18 cellular contexts compared by ENCODE assay signal in the genomic region with DNA sequence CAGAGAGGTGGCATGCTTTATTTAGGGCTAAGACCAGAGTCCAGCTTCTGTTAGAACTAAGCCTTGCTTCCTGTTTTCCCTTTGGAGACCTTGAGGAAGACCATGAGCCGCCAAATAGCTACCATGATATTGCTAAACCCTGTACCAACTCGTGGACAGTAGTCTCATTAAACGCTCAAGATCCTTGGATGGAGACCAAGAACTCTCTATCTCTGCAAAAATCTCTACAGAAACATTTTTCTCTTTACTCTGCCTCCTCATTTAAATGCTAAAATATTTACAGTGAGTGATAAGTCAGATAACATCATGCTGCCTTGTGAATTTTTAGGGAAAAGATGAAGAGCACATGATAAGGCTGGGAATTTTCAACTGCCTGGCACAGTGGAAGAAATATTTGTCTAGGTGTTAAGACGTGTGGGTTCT.
DNase-seq lines count a peak whose midpoint lies in the region; ATAC-seq and TF ChIP-seq lines count a peak whose summit lies in the region.
"Had no signal": no experiment of that assay in that cellular context is flagged by ENCODE, and none has a peak within 500 bp of the region (broad histone marks: within the 10 kb centered on the region; RNA-seq: fewer than 3 reads in every experiment).

No MANE protein-coding gene starts in this region.

- TF ChIP-seq CTCF in mammary epithelial cell (conservative IDR thresholded peaks at IDR 0.05 in 1 of 2, IDR thresholded peaks at IDR 0.05 in 1 of 2; ENCODE audit: extremely low read depth in 1 of 2, insufficient read depth in 1 of 2, low read depth in 1 of 2, low read length in 2 of 2) (no peak), GM23338 (conservative IDR thresholded peaks at IDR 0.05; ENCODE audit: low read depth in 2 of 2) (no peak)

- in situ Hi-C loops in mammary epithelial cell (cut with MboI; ENCODE audit: low sequenced_read_pairs in 2 of 2), result no loop called here

- H3K79me2 ChIP-seq in mammary epithelial cell (ENCODE audit: insufficient read depth, low read length) (peaks cover 2% of the 10 kb centered on the region), GM23338 (replicated peaks; ENCODE audit: insufficient read depth) (no peaks in the 10 kb centered on the region)

- peaks cover 28% of the 10 kb centered on the region for H3K4me1 Mint-ChIP-seq in GM23338

- H3K27ac Mint-ChIP-seq in GM23338, result no peak overlapping the region
- H3K27ac Mint-ChIP-seq: activated naive CD8-positive, alpha-beta T cell treated with anti-CD3 and anti-CD28 coated beads, Interleukin-2, amount 50 U/mL, for 24 hours had no signal

- DNase-seq in EH (ENCODE audit: low read depth) (peak; percentile 97), MV-4-11 (lab: John Stamatoyannopoulos, UW) (peak; percentile 46), mammary epithelial cell (peak; percentile 28), GM23338 (ENCODE audit: low spot score) (no peak), amniotic stem cell (lab: John Stamatoyannopoulos, UW) (no peak)
- DNase-seq: activated CD8-positive, alpha-beta memory T cell treated with anti-CD3 and anti-CD28 coated beads, Interleukin-2, amount 50 U/mL, for 48 hours; activated naive CD8-positive, alpha-beta T cell treated with anti-CD3 and anti-CD28 coated beads, Interleukin-2, amount 50 U/mL, for 24 hours; CD8-positive, alpha-beta memory T cell; cortex of kidney; hippocampal formation; left cardiac atrium; NCI-H146; Peyer's patch had no signal

- no peaks in the 10 kb centered on the region for H3K36me3 Mint-ChIP-seq in GM23338 (ENCODE audit: low read depth)

- H3K36me3 ChIP-seq in mammary epithelial cell (ENCODE audit: insufficient read depth, low read length) (no peaks in the 10 kb centered on the region), skeletal muscle satellite cell (ENCODE audit: insufficient read depth, low read length) (no peaks in the 10 kb centered on the region), GM23338 (ENCODE audit: insufficient read depth) (no peaks in the 10 kb centered on the region)
- H3K36me3 ChIP-seq: esophagus muscularis mucosa, Peyer's patch, thoracic aorta had no signal

- CTCF ChIA-PET in mammary epithelial cell (lab: Charles Lee; ENCODE audit: low non-redundant PET), result no interaction called here

- no peaks in the 10 kb centered on the region for H3K27me3 Mint-ChIP-seq in GM23338 (ENCODE audit: insufficient read depth, low read depth, poor library complexity)
- H3K27me3 Mint-ChIP-seq: activated naive CD8-positive, alpha-beta T cell treated with anti-CD3 and anti-CD28 coated beads, Interleukin-2, amount 50 U/mL, for 24 hours; CD8-positive, alpha-beta memory T cell; IgD-negative memory B cell had no signal

- no peaks in the 10 kb centered on the region for H3F3A ChIP-seq in GM23338 (replicated peaks; ENCODE audit: low read depth)

- BruUV-seq in mammary epithelial cell (replicated peaks; lab: Mats Ljungman, UMichigan), result no TSS peak

- no peaks in the 10 kb centered on the region for H4K20me1 ChIP-seq in mammary epithelial cell (ENCODE audit: insufficient read depth, low read length)
- no peaks in the 10 kb centered on the region for H4K20me1 ChIP-seq in GM23338 (replicated peaks; ENCODE audit: insufficient read depth)

- no peak overlapping the region for H3K27ac ChIP-seq in mammary epithelial cell (ENCODE audit: insufficient read depth, low read depth, low read length)
- no peak overlapping the region for H3K27ac ChIP-seq in GM23338 (ENCODE audit: low read depth)
- H3K27ac ChIP-seq: esophagus muscularis mucosa, Peyer's patch, thoracic aorta had no signal

- H3K27me3 ChIP-seq in mammary epithelial cell (ENCODE audit: insufficient read depth, low read length) (no peaks in the 10 kb centered on the region), skeletal muscle satellite cell (ENCODE audit: control insufficient read depth, insufficient read depth, low read length) (no peaks in the 10 kb centered on the region), GM23338 (ENCODE audit: insufficient read depth) (no peaks in the 10 kb centered on the region)
- H3K27me3 ChIP-seq: esophagus muscularis mucosa, Peyer's patch had no signal

- H3K4me3 ChIP-seq in mammary epithelial cell (replicated peaks in 1 of 3; ENCODE audit: insufficient read depth in 1 of 3, low read depth in 2 of 3, low read length in 3 of 3) (no peak overlapping the region), skeletal muscle satellite cell (ENCODE audit: low read length) (no peak overlapping the region), GM23338 (no peak overlapping the region)
- H3K4me3 ChIP-seq: esophagus muscularis mucosa, Peyer's patch, thoracic aorta had no signal

- peaks cover 20% of the 10 kb centered on the region for H3K4me1 ChIP-seq in mammary epithelial cell (ENCODE audit: insufficient read depth, low read length)
- H3K4me1 ChIP-seq in skeletal muscle satellite cell (ENCODE audit: control insufficient read depth, insufficient read depth, low read length), result peaks cover 67% of the 10 kb centered on the region
- H3K4me1 ChIP-seq in GM23338 (ENCODE audit: insufficient read depth), result peaks cover 50% of the 10 kb centered on the region
- H3K4me1 ChIP-seq: Peyer's patch had no signal

- H2AFZ ChIP-seq in mammary epithelial cell (ENCODE audit: low read depth, low read length) (no peak overlapping the region), GM23338 (no peak overlapping the region)

- H3K9me3 Mint-ChIP-seq in GM23338, result no peaks in the 10 kb centered on the region
- H3K9me3 Mint-ChIP-seq: activated naive CD8-positive, alpha-beta T cell treated with anti-CD3 and anti-CD28 coated beads, Interleukin-2, amount 50 U/mL, for 24 hours; CD8-positive, alpha-beta memory T cell; IgD-negative memory B cell had no signal

- H3K4me2 ChIP-seq in mammary epithelial cell (ENCODE audit: insufficient read depth, low read depth, low read length) (no peak overlapping the region), skeletal muscle satellite cell (ENCODE audit: low read length) (peak overlapping the region; percentile 58), GM23338 (no peak overlapping the region)

- dilution Hi-C loops in mammary epithelial cell (cut with HindIII; ENCODE audit: low sequenced_read_pairs), result no loop called here

- ATAC-seq in GM18502 (IDR thresholded peaks at IDR 0.05; ENCODE audit: poor library complexity, unreplicated experiment) (no peak), GM23338 (no peak)
- ATAC-seq: activated naive CD8-positive, alpha-beta T cell treated with anti-CD3 and anti-CD28 coated beads, Interleukin-2, amount 50 U/mL, for 24 hours; left cardiac atrium had no signal

- H3K9me3 ChIP-seq in mammary epithelial cell (replicated peaks; ENCODE audit: insufficient read depth, low read length), result no peaks in the 10 kb centered on the region
- no peaks in the 10 kb centered on the region for H3K9me3 ChIP-seq in skeletal muscle satellite cell (replicated peaks; ENCODE audit: low read length)
- H3K9me3 ChIP-seq: esophagus muscularis mucosa, Peyer's patch, thoracic aorta had no signal

- WGBS in mammary epithelial cell (ENCODE audit: low coverage, missing lambda C conversion rate), result 26% methylated on average over 4 of the region's 4 CpGs

- peaks cover 3% of the 10 kb centered on the region; the same call in 1 of the 2 replicates for H3K9me2 ChIP-seq in GM23338 (ENCODE audit: insufficient read depth)

- H3K4me3 Mint-ChIP-seq in GM23338, result no peak overlapping the region
- H3K4me3 Mint-ChIP-seq: activated naive CD8-positive, alpha-beta T cell treated with anti-CD3 and anti-CD28 coated beads, Interleukin-2, amount 50 U/mL, for 24 hours; CD8-positive, alpha-beta memory T cell; IgD-negative memory B cell had no signal

- H3K9ac ChIP-seq in mammary epithelial cell (ENCODE audit: insufficient read depth, low read length), result no peak overlapping the region
- H3K9ac ChIP-seq in skeletal muscle satellite cell (ENCODE audit: low read depth, low read length), result peak overlapping the region; percentile 18

- intact Hi-C loops in mammary epithelial cell (cut with micrococcal nuclease), result no loop called here

TF ChIP-seq in GM23338, 12 proteins besides CTCF, POLR2A, EP300 and RAD21 (continues in another document):
- TF ChIP-seq CREB1 (CRISPR knock-in tag; IDR thresholded peaks at IDR 0.05; ENCODE audit: low read depth) (no peak), ZNF114 (CRISPR knock-in tag; IDR thresholded peaks at IDR 0.05) (no peak), ZNF331 (CRISPR knock-in tag; IDR thresholded peaks at IDR 0.05; ENCODE audit: low read depth) (no peak), NANOG (IDR thresholded peaks at IDR 0.05; ENCODE audit: borderline replicate concordance) (no peak), EZH2phosphoT487 (IDR thresholded peaks at IDR 0.05; ENCODE audit: unreplicated experiment) (no peak)
- TF ChIP-seq, protein P1, sequence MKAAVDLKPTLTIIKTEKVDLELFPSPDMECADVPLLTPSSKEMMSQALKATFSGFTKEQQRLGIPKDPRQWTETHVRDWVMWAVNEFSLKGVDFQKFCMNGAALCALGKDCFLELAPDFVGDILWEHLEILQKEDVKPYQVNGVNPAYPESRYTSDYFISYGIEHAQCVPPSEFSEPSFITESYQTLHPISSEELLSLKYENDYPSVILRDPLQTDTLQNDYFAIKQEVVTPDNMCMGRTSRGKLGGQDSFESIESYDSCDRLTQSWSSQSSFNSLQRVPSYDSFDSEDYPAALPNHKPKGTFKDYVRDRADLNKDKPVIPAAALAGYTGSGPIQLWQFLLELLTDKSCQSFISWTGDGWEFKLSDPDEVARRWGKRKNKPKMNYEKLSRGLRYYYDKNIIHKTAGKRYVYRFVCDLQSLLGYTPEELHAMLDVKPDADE (IDR thresholded peaks at IDR 0.05), result no peak

Comparison
In these comparisons a context has a peak if more than half of its experiments do, and no peak if none do; other contexts are left out.
1. DNase-seq: peak in EH (single experiment), MV-4-11 (single experiment) and mammary epithelial cell (single experiment); none in GM23338 (single experiment) and amniotic stem cell (single experiment).